In genomic region chr18:8705280-8705940, GRCh38 we compare ENCODE assay signal across 8 cellular contexts. TPM values are rescaled to one million over a fixed set of nuclear protein-coding genes. Genes with fewer than 3 reads are reported as not detected.
A peak's percentile ranks its signal among the peaks of the same experiment; 100 is the strongest.
DNase-seq lines count a peak whose midpoint lies in the region; ATAC-seq and TF ChIP-seq lines count a peak whose summit lies in the region.

MTCL1 (plus strand) TSS chr18:8705556; CDS start chr18:8705661, 105 bp downstream.

- H3K27ac ChIP-seq in osteoblast (ENCODE audit: low read depth, low read length) = peak within 1 kb of the TSS; percentile 68

- TF ChIP-seq CTCF in AG10803 (conservative IDR thresholded peaks at IDR 0.05; ENCODE audit: low read length) = no peak
- TF ChIP-seq CTCF in glutamatergic neuron (IDR thresholded peaks at IDR 0.05; ENCODE audit: partially characterized antibody, unreplicated experiment) = no peak
- no peak for TF ChIP-seq CTCF in osteoblast (IDR thresholded peaks at IDR 0.05; ENCODE audit: extremely low read depth, low read depth, low read length)

- H3K4me3 Mint-ChIP-seq in activated naive CD4-positive, alpha-beta T cell treated with anti-CD3 and anti-CD28 coated beads, Interleukin-2, amount 10 ng/mL, durations not matched to agents 7 days and 5 days = peak within 1 kb of the TSS; percentile 81
- H3K4me3 Mint-ChIP-seq in glutamatergic neuron (ENCODE audit: unreplicated experiment) = peak within 1 kb of the TSS; percentile 82

- DNase-seq in AG10803 (ENCODE audit: low read depth) = peak; percentile 61
- peak; percentile 44 for DNase-seq in NCI-H446 treated with DMSO at 0.1 percent for 48 hours (lab: John Stamatoyannopoulos, UW)
- peak; percentile 42 for DNase-seq in activated naive CD4-positive, alpha-beta T cell treated with anti-CD3 and anti-CD28 coated beads, Interleukin-2, amount 10 ng/mL, durations not matched to agents 7 days and 5 days
- DNase-seq in glutamatergic neuron = peak; percentile 69
- DNase-seq in osteoblast (ENCODE audit: insufficient read length, low spot score, missing footprints) = peak; percentile 98
- DNase-seq in NCI-H2029 (lab: John Stamatoyannopoulos, UW) = no peak

- H3K27me3 ChIP-seq in osteoblast (ENCODE audit: insufficient read depth, low read length) = no peaks in the 10 kb centered on the region

- peak within 1 kb of the TSS; percentile 95 for H3K4me2 ChIP-seq in osteoblast (ENCODE audit: insufficient read depth, low read length)

- H3K36me3 ChIP-seq in osteoblast (ENCODE audit: insufficient read depth, low read length) = peaks cover 5% of the 10 kb centered on the region

- peaks cover 43% of the 10 kb centered on the region for H3K79me2 ChIP-seq in osteoblast (ENCODE audit: insufficient read depth, low read length)

- H3K9me3 ChIP-seq in osteoblast (ENCODE audit: low read depth, low read length) = no peaks in the 10 kb centered on the region

- H3K4me1 Mint-ChIP-seq in activated naive CD4-positive, alpha-beta T cell treated with anti-CD3 and anti-CD28 coated beads, Interleukin-2, amount 10 ng/mL, durations not matched to agents 7 days and 5 days = peaks cover 20% of the 10 kb centered on the region
- peaks cover 20% of the 10 kb centered on the region for H3K4me1 Mint-ChIP-seq in glutamatergic neuron (ENCODE audit: low read depth, unreplicated experiment)

- peaks cover 85% of the 10 kb centered on the region for H3K27me3 Mint-ChIP-seq in activated naive CD4-positive, alpha-beta T cell treated with anti-CD3 and anti-CD28 coated beads, Interleukin-2, amount 10 ng/mL, durations not matched to agents 7 days and 5 days
- peaks cover 26% of the 10 kb centered on the region for H3K27me3 Mint-ChIP-seq in glutamatergic neuron (ENCODE audit: unreplicated experiment)

- peaks cover 28% of the 10 kb centered on the region for H4K20me1 ChIP-seq in osteoblast (ENCODE audit: insufficient read depth, low read length)

- H2AFZ ChIP-seq in osteoblast (ENCODE audit: low read length) = peak within 1 kb of the TSS; percentile 94

- peak within 1 kb of the TSS; percentile 67 for H3K4me3 ChIP-seq in AG10803 (ENCODE audit: low read length)
- H3K4me3 ChIP-seq in osteoblast (ENCODE audit: insufficient read depth, low read length) = peak within 1 kb of the TSS; percentile 85

- no peaks in the 10 kb centered on the region for H3K36me3 Mint-ChIP-seq in activated naive CD4-positive, alpha-beta T cell treated with anti-CD3 and anti-CD28 coated beads, Interleukin-2, amount 10 ng/mL, durations not matched to agents 7 days and 5 days
- H3K36me3 Mint-ChIP-seq in glutamatergic neuron (ENCODE audit: unreplicated experiment) = no peaks in the 10 kb centered on the region

- no peak within 1 kb of the TSS for H3K27ac Mint-ChIP-seq in activated naive CD4-positive, alpha-beta T cell treated with anti-CD3 and anti-CD28 coated beads, Interleukin-2, amount 10 ng/mL, durations not matched to agents 7 days and 5 days
- peak within 1 kb of the TSS; percentile 92 for H3K27ac Mint-ChIP-seq in glutamatergic neuron (ENCODE audit: unreplicated experiment)

- ATAC-seq in GM18511 (IDR thresholded peaks at IDR 0.05; ENCODE audit: unreplicated experiment) (peak; percentile 47), HG02938 (IDR thresholded peaks at IDR 0.05; ENCODE audit: unreplicated experiment) (peak; percentile 48)

- CTCF ChIA-PET in activated naive CD4-positive, alpha-beta T cell treated with anti-CD3 and anti-CD28 coated beads, Interleukin-2, amount 10 ng/mL, durations not matched to agents 7 days and 5 days (lab: Charles Lee) = interaction anchor here (1.5 kb wide), 1 partner anchor 10 kb away, joined by 3 read pairs; no protein-coding TSS in a partner anchor

- H3K9me3 Mint-ChIP-seq in activated naive CD4-positive, alpha-beta T cell treated with anti-CD3 and anti-CD28 coated beads, Interleukin-2, amount 10 ng/mL, durations not matched to agents 7 days and 5 days = no peaks in the 10 kb centered on the region
- peaks cover 17% of the 10 kb centered on the region for H3K9me3 Mint-ChIP-seq in glutamatergic neuron (ENCODE audit: unreplicated experiment)

- H3K4me1 ChIP-seq in osteoblast (ENCODE audit: insufficient read depth, low read length) = peaks cover 24% of the 10 kb centered on the region

RNA-seq across cellular contexts. Expression of gene MTCL1, which starts in this region (rescaled TPM):
- total RNA-seq in glutamatergic neuron (ENCODE audit: unreplicated experiment) (100 TPM), osteoblast (38.0 and 44.5 TPM in 2 replicates)
